Comparison of ENCODE assay signal across 16 cellular contexts in genomic region chr5:56450766-56451165, GRCh38.
"Had no signal": no experiment of that assay in that cellular context is flagged by ENCODE, and none has a peak within 500 bp of the region (broad histone marks: within the 10 kb centered on the region; RNA-seq: fewer than 3 reads in every experiment).

No MANE protein-coding gene starts in this region.

- H3K4me3 Mint-ChIP-seq: activated naive CD4-positive, alpha-beta T cell treated with anti-CD3 and anti-CD28 coated beads, Interleukin-2, amount 50 U/mL, for 24 hours; activated T-cell treated with anti-CD3 and anti-CD28 coated beads, Interleukin-2, amount 50 U/mL, for 24 hours; immature natural killer cell; neural progenitor cell; type B pancreatic cell had no signal

- H3K27ac ChIP-seq: colonic mucosa, foreskin keratinocyte, neural progenitor cell, VCaP had no signal

- H3K27me3 ChIP-seq: colonic mucosa, foreskin keratinocyte, neural progenitor cell had no signal

- H3K4me1 Mint-ChIP-seq: activated naive CD4-positive, alpha-beta T cell treated with anti-CD3 and anti-CD28 coated beads, Interleukin-2, amount 50 U/mL, for 24 hours had no signal

- H3K36me3 Mint-ChIP-seq: activated naive CD4-positive, alpha-beta T cell treated with anti-CD3 and anti-CD28 coated beads, Interleukin-2, amount 50 U/mL, for 24 hours; immature natural killer cell; neural progenitor cell; type B pancreatic cell had no signal

- H3K36me3 ChIP-seq: colonic mucosa, neural progenitor cell had no signal

- H3K4me1 ChIP-seq: colonic mucosa, foreskin keratinocyte, neural progenitor cell had no signal

- H3K27me3 Mint-ChIP-seq: activated naive CD4-positive, alpha-beta T cell treated with anti-CD3 and anti-CD28 coated beads, Interleukin-2, amount 50 U/mL, for 24 hours; activated T-cell treated with anti-CD3 and anti-CD28 coated beads, Interleukin-2, amount 50 U/mL, for 24 hours; type B pancreatic cell had no signal

- H3K4me3 ChIP-seq: colonic mucosa, lung, neural progenitor cell, skin epidermis had no signal

- H3K9me3 Mint-ChIP-seq: activated naive CD4-positive, alpha-beta T cell treated with anti-CD3 and anti-CD28 coated beads, Interleukin-2, amount 50 U/mL, for 24 hours; activated T-cell treated with anti-CD3 and anti-CD28 coated beads, Interleukin-2, amount 50 U/mL, for 24 hours; neural progenitor cell had no signal

- DNase-seq: activated CD4-positive, alpha-beta T cell treated with anti-CD3 and anti-CD28 coated beads, Interleukin-2, amount 50 U/mL, for 48 hours; activated T-cell treated with anti-CD3 and anti-CD28 coated beads, Interleukin-2, amount 50 U/mL, for 24 hours; central memory CD4-positive, alpha-beta T cell; colonic mucosa; foreskin keratinocyte; immature natural killer cell; stimulated activated CD4-positive, alpha-beta T cell treated with anti-CD3 and anti-CD28 coated beads, Interleukin-15, amount 100 ng/mL, for 24 hours; stimulated activated CD4-positive, alpha-beta T cell treated with anti-CD3 and anti-CD28 coated beads, Interleukin-4, amount 100 ng/mL, for 1 hour; stimulated activated naive CD4-positive, alpha-beta T cell; substantia nigra had no signal

- H3K9me3 ChIP-seq: colonic mucosa had no signal

- H3K27ac Mint-ChIP-seq: activated naive CD4-positive, alpha-beta T cell treated with anti-CD3 and anti-CD28 coated beads, Interleukin-2, amount 50 U/mL, for 24 hours; activated T-cell treated with anti-CD3 and anti-CD28 coated beads, Interleukin-2, amount 50 U/mL, for 24 hours; immature natural killer cell; neural progenitor cell; type B pancreatic cell had no signal

- ATAC-seq: foreskin keratinocyte had no signal
